16 cellular contexts compared by ENCODE assay signal in genomic region chr3:144162042-144162441, GRCh38.
DNase-seq lines count a peak whose midpoint lies in the region; ATAC-seq, FAIRE-seq and TF ChIP-seq lines count a peak whose summit lies in the region.
"Had no signal": no experiment of that assay in that cellular context is flagged by ENCODE, and none has a peak within 500 bp of the region (broad histone marks: within the 10 kb centered on the region; RNA-seq: fewer than 3 reads in every experiment).

No MANE protein-coding gene starts in this region.

- no peaks in the 10 kb centered on the region for H3K27me3 Mint-ChIP-seq in glutamatergic neuron (ENCODE audit: unreplicated experiment)

- no peaks in the 10 kb centered on the region for H3K27me3 ChIP-seq in hepatocyte
- H3K27me3 ChIP-seq: BE2C, stomach had no signal

- H3K4me3 Mint-ChIP-seq in glutamatergic neuron (ENCODE audit: unreplicated experiment): no peak overlapping the region

- H3K9me2 ChIP-seq in hepatocyte (replicated peaks; ENCODE audit: insufficient read depth): no peaks in the 10 kb centered on the region

- H3K4me2 ChIP-seq in A549 (0 out of 3 replicates have a peak overlapping the region, but pooled peaks have one; percentile 2), hepatocyte (peak overlapping the region; percentile 6)

- no peak for TF ChIP-seq RAD21 in A549 (conservative IDR thresholded peaks at IDR 0.05 in 1 of 2, IDR thresholded peaks at IDR 0.05 in 1 of 2)

- TF ChIP-seq POLR2A in A549 (IDR thresholded peaks at IDR 0.05; ENCODE audit: low read length): no peak

- peak; percentile 59 to 73; a peak in 4 of 6 replicates for ATAC-seq in A549
- ATAC-seq in HG03457 (IDR thresholded peaks at IDR 0.05; ENCODE audit: unreplicated experiment): no peak
- ATAC-seq: HCT116 had no signal

- no peaks in the 10 kb centered on the region for H4K20me1 ChIP-seq in hepatocyte (ENCODE audit: insufficient read depth, poor library complexity, severe bottlenecking)

- peaks cover 7% of the 10 kb centered on the region for H3K4me1 Mint-ChIP-seq in glutamatergic neuron (ENCODE audit: low read depth, unreplicated experiment)

- CTCF ChIA-PET in A549 (lab: Yijun Ruan, JAX): no interaction called here

- H3K36me3 ChIP-seq in hepatocyte (replicated peaks; ENCODE audit: insufficient read depth, low read depth): no peaks in the 10 kb centered on the region
- H3K36me3 ChIP-seq: BE2C, stomach had no signal

- no peak overlapping the region for H3K27ac ChIP-seq in A549
- H3K27ac ChIP-seq in hepatocyte: peak overlapping the region; percentile 14
- H3K27ac ChIP-seq: stomach had no signal

- H3K4me1 ChIP-seq in A549 (peaks cover 9% of the 10 kb centered on the region; the same call in 2 of the 3 replicates), hepatocyte (ENCODE audit: insufficient read depth) (peaks cover 19% of the 10 kb centered on the region)
- H3K4me1 ChIP-seq: BE2C had no signal

- H3K9me3 ChIP-seq in A549 (0 out of 3 replicates have a peak, but pooled peaks cover 2% of the 10 kb centered on the region), hepatocyte (ENCODE audit: low read depth) (no peaks in the 10 kb centered on the region)
- H3K9me3 ChIP-seq: BE2C had no signal

- no peak overlapping the region for H3K27ac Mint-ChIP-seq in glutamatergic neuron (ENCODE audit: unreplicated experiment)

- no peak for TF ChIP-seq CTCF in A549 (IDR thresholded peaks at IDR 0.05)
- no peak for TF ChIP-seq CTCF in hepatocyte (IDR thresholded peaks at IDR 0.05; ENCODE audit: poor library complexity)
- TF ChIP-seq CTCF in glutamatergic neuron (IDR thresholded peaks at IDR 0.05; ENCODE audit: partially characterized antibody, unreplicated experiment): no peak

- no peaks in the 10 kb centered on the region for H3K36me3 Mint-ChIP-seq in glutamatergic neuron (ENCODE audit: unreplicated experiment)

- no peak for TF ChIP-seq EP300 in A549 (IDR thresholded peaks at IDR 0.05)

- DNase-seq in A549 (ENCODE audit: low read depth in 1 of 2, low spot score in 1 of 2): peak; percentile 12 to 67
- DNase-seq in HS-27A (ENCODE audit: low read depth): peak; percentile 51
- DNase-seq in amniotic stem cell (lab: John Stamatoyannopoulos, UW): peak; percentile 72
- DNase-seq in hepatocyte (ENCODE audit: low spot score): peak; percentile 42
- DNase-seq in glutamatergic neuron: no peak
- no peak for DNase-seq in activated effector memory CD4-positive, alpha-beta T cell treated with anti-CD3 and anti-CD28 coated beads, Interleukin-2, amount 50 U/mL, for 16 hours
- no peak for DNase-seq in NCI-H2196 (lab: John Stamatoyannopoulos, UW; ENCODE audit: unreplicated experiment)
- DNase-seq: BE2C; caudate nucleus; left cardiac atrium; NCI-H1417 treated with DMSO at 0.1 percent for 48 hours; stimulated activated CD4-positive, alpha-beta T cell treated with anti-CD3 and anti-CD28 coated beads, Interleukin-4, amount 100 ng/mL, for 1 hour; stomach had no signal

- FAIRE-seq in A549 (lab: Jason Lieb, UNC): no peak
- FAIRE-seq: TTC549 had no signal

- no peak overlapping the region for H2AFZ ChIP-seq in hepatocyte

- H3K4me3 ChIP-seq in A549 (no peak overlapping the region), hepatocyte (no peak overlapping the region)
- H3K4me3 ChIP-seq: stomach had no signal

- WGBS in A549 (ENCODE audit: missing lambda C conversion rate): 0% methylated on average over 1 of the region's 1 CpG
- 34% methylated on average over 1 of the region's 1 CpG for WGBS in hepatocyte (ENCODE audit: low lambda C conversion rate, missing lambda C conversion rate)

- no peaks in the 10 kb centered on the region for H3K79me2 ChIP-seq in hepatocyte

- H3K9me3 Mint-ChIP-seq in glutamatergic neuron (ENCODE audit: unreplicated experiment): no peaks in the 10 kb centered on the region

- POLR2A ChIA-PET in A549 (lab: Yijun Ruan, JAX): no interaction called here

TF ChIP-seq in A549, 52 proteins besides CTCF, POLR2A, EP300 and RAD21:
- TF ChIP-seq HMGXB4 (CRISPR knock-in tag; IDR thresholded peaks at IDR 0.05; ENCODE audit: borderline replicate concordance) (no peak), POLR2AphosphoS2 (conservative IDR thresholded peaks at IDR 0.05; ENCODE audit: low read length) (no peak), FOSB (CRISPR knock-in tag; IDR thresholded peaks at IDR 0.05) (no peak), FOXS1 (CRISPR knock-in tag; IDR thresholded peaks at IDR 0.05) (0 out of 2 replicates have a peak, but pooled peaks have one; percentile 80), PHF8 (IDR thresholded peaks at IDR 0.05; ENCODE audit: borderline replicate concordance, low read depth) (no peak), RARB (CRISPR knock-in tag; IDR thresholded peaks at IDR 0.05) (no peak), FOSL2 (IDR thresholded peaks at IDR 0.05) (no peak), FOSL2 (CRISPR knock-in tag; IDR thresholded peaks at IDR 0.05) (peak; percentile 61), CHD2 (IDR thresholded peaks at IDR 0.05; ENCODE audit: low read length, partially characterized antibody) (no peak), MAX (IDR thresholded peaks at IDR 0.05) (no peak), JUNB (IDR thresholded peaks at IDR 0.05) (peak; percentile 29; the same call in 1 of the 2 replicates), PBX3 (IDR thresholded peaks at IDR 0.05) (no peak), GATA3 (IDR thresholded peaks at IDR 0.05; ENCODE audit: borderline replicate concordance) (peak; percentile 28; the same call in 1 of the 2 replicates), HEYL (CRISPR knock-in tag; IDR thresholded peaks at IDR 0.05) (no peak), RNF2 (IDR thresholded peaks at IDR 0.05; ENCODE audit: borderline replicate concordance, low read depth) (no peak)

Comparison
In these comparisons a context has a peak if more than half of its experiments do, and no peak if none do; other contexts are left out.
1. DNase-seq: peak in A549 (2 of 2), HS-27A (single experiment), amniotic stem cell (single experiment) and hepatocyte (single experiment); none in glutamatergic neuron (single experiment), activated effector memory CD4-positive, alpha-beta T cell treated with anti-CD3 and anti-CD28 coated beads, Interleukin-2, amount 50 U/mL, for 16 hours (single experiment) and NCI-H2196 (single experiment).